Comparison of ENCODE assay signal across 16 cellular contexts in the genomic region with DNA sequence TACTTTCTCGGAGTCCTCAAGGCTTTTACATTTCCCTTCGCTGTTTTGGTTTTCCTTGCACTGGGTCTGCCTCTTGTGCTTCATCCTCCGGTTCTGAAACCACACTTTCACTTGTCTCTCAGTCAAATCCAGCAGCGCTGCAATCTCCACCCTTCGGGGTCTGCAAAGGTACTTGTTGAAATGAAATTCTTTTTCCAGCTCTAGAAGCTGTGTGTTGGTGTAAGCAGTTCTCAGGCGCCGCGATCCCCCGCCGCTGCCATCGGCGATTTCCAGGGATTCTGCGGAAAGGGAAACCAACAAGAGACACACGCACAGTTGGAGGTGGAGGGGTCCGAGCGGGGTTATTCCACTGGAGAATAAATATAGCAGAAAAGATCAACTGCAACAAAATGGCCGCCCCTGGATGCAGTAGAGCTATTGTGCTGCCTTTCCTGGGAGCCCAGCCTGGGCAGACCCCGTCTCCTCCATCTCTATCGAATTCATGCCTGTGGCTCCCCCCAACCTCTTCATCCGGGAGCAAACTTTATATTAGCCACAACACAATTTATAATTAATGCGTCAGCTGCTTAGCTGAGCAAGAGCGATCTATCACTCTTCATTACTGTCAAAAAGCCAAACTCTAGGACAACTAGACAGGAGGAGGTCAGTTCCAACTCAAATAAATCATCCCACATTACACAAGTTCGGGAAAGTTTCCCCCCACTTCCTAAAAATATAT. TPM values are rescaled to one million over a fixed set of nuclear protein-coding genes. Genes with fewer than 3 reads are reported as not detected.
DNase-seq lines count a peak whose midpoint lies in the region; ATAC-seq, FAIRE-seq and TF ChIP-seq lines count a peak whose summit lies in the region.
"Had no signal": no experiment of that assay in that cellular context is flagged by ENCODE, and none has a peak within 500 bp of the region (broad histone marks: within the 10 kb centered on the region; RNA-seq: fewer than 3 reads in every experiment).

No MANE protein-coding gene starts in this region.

- no peak for TF ChIP-seq POLR2A in H54 (IDR thresholded peaks at IDR 0.05; ENCODE audit: low read depth, low read length)

- H3K9me3 ChIP-seq in HUES6 (ENCODE audit: control insufficient read depth, insufficient read depth, low read depth, low read length) (no peaks in the 10 kb centered on the region), mammary epithelial cell (replicated peaks; ENCODE audit: insufficient read depth, low read length) (no peaks in the 10 kb centered on the region), small intestine (ENCODE audit: control insufficient read depth, low read depth) (no peaks in the 10 kb centered on the region)
- H3K9me3 ChIP-seq: Caco-2, heart right ventricle, MG63, SJCRH30 had no signal

- H3K27me3 ChIP-seq in HUES6 (ENCODE audit: control insufficient read depth, insufficient read depth, low read length) (peaks cover 100% of the 10 kb centered on the region), mammary epithelial cell (ENCODE audit: insufficient read depth, low read length) (no peaks in the 10 kb centered on the region), small intestine (ENCODE audit: control insufficient read depth in 2 of 2, insufficient read depth in 2 of 2, low read length in 2 of 2) (peaks cover 5 to 14% of the 10 kb centered on the region in 2 donors)
- H3K27me3 ChIP-seq: MG63, SJCRH30 had no signal

- H3K27ac ChIP-seq in HUES6 (ENCODE audit: low read depth, low read length) (no peak overlapping the region), mammary epithelial cell (ENCODE audit: insufficient read depth, low read depth, low read length) (peak overlapping the region; percentile 97), small intestine (ENCODE audit: low read depth in 1 of 2, low read length in 1 of 2) (peak overlapping the region; percentile 33 to 87)
- H3K27ac ChIP-seq: SJCRH30 had no signal

- H3K4me3 Mint-ChIP-seq in activated naive CD8-positive, alpha-beta T cell treated with anti-CD3 and anti-CD28 coated beads, Interleukin-2, amount 50 U/mL, for 24 hours = no peak overlapping the region

- H3K27me3 Mint-ChIP-seq in activated naive CD8-positive, alpha-beta T cell treated with anti-CD3 and anti-CD28 coated beads, Interleukin-2, amount 50 U/mL, for 24 hours = peaks cover 79% of the 10 kb centered on the region

- no peaks in the 10 kb centered on the region for H4K20me1 ChIP-seq in mammary epithelial cell (ENCODE audit: insufficient read depth, low read length)

- dilution Hi-C loops in mammary epithelial cell (cut with HindIII; ENCODE audit: low sequenced_read_pairs) = no loop called here

- H3K4me2 ChIP-seq in mammary epithelial cell (ENCODE audit: insufficient read depth, low read depth, low read length) = peak overlapping the region; percentile 87

- BruUV-seq in mammary epithelial cell (replicated peaks; lab: Mats Ljungman, UMichigan) = no TSS peak

- H3K9me3 Mint-ChIP-seq in activated naive CD8-positive, alpha-beta T cell treated with anti-CD3 and anti-CD28 coated beads, Interleukin-2, amount 50 U/mL, for 24 hours = no peaks in the 10 kb centered on the region

- H3K4me1 Mint-ChIP-seq in activated naive CD8-positive, alpha-beta T cell treated with anti-CD3 and anti-CD28 coated beads, Interleukin-2, amount 50 U/mL, for 24 hours = peaks cover 29% of the 10 kb centered on the region

- DNase-seq in mammary epithelial cell (peak; percentile 71), kidney tubule cell (ENCODE audit: low spot score) (peak; percentile 41), small intestine (no peak), midbrain (lab: John Stamatoyannopoulos, UW) (no peak), left colon (no peak), H54 (ENCODE audit: insufficient read length, low spot score) (no peak)
- no peak for DNase-seq in activated naive CD8-positive, alpha-beta T cell treated with anti-CD3 and anti-CD28 coated beads, Interleukin-2, amount 50 U/mL, for 24 hours
- DNase-seq: activated CD8-positive, alpha-beta memory T cell treated with anti-CD3 and anti-CD28 coated beads for 24 hours; Caco-2; heart right ventricle; MG63; NCI-H524; SJCRH30 had no signal

- in situ Hi-C loops in mammary epithelial cell (cut with MboI; ENCODE audit: low sequenced_read_pairs in 2 of 2) = loop anchor here in 1 of 2 donors (5.0 kb wide), 2 partner anchors 41 to 244 kb away; partner anchors contain the start of gene HOXA5

- peak overlapping the region; percentile 47 for H2AFZ ChIP-seq in mammary epithelial cell (ENCODE audit: low read depth, low read length)

- H3K36me3 ChIP-seq in HUES6 (ENCODE audit: control insufficient read depth, insufficient read depth, low read length) (no peaks in the 10 kb centered on the region), mammary epithelial cell (ENCODE audit: insufficient read depth, low read length) (no peaks in the 10 kb centered on the region), small intestine (ENCODE audit: control insufficient read depth in 2 of 2, insufficient read depth in 2 of 2, low read length in 2 of 2) (no peaks in the 10 kb centered on the region)
- H3K36me3 ChIP-seq: heart right ventricle had no signal

- ATAC-seq in activated naive CD8-positive, alpha-beta T cell treated with anti-CD3 and anti-CD28 coated beads, Interleukin-2, amount 50 U/mL, for 24 hours = no peak
- no peak for ATAC-seq in left colon
- ATAC-seq: heart right ventricle had no signal

- no peak overlapping the region for H3K27ac Mint-ChIP-seq in activated naive CD8-positive, alpha-beta T cell treated with anti-CD3 and anti-CD28 coated beads, Interleukin-2, amount 50 U/mL, for 24 hours

- under 1% methylated on average over 22 of the region's 23 CpGs for WGBS in mammary epithelial cell (ENCODE audit: low coverage, missing lambda C conversion rate)
- 39 to 49% (median 48%) methylated on average over 23 of the region's 23 CpGs for WGBS in small intestine, 3 donors

- intact Hi-C loops in mammary epithelial cell (cut with micrococcal nuclease) (loop anchor here (1.0 kb wide), 1 partner anchor 12 kb away; no protein-coding TSS in a partner anchor), left colon (cut with DNase I, micrococcal nuclease) (no loop called here)

- H3K36me3 Mint-ChIP-seq in activated naive CD8-positive, alpha-beta T cell treated with anti-CD3 and anti-CD28 coated beads, Interleukin-2, amount 50 U/mL, for 24 hours (ENCODE audit: low read depth) = peaks cover 6% of the 10 kb centered on the region

- H3K79me2 ChIP-seq in mammary epithelial cell (ENCODE audit: insufficient read depth, low read length) = peaks cover 92% of the 10 kb centered on the region

- TF ChIP-seq CTCF in mammary epithelial cell (conservative IDR thresholded peaks at IDR 0.05 in 1 of 2, IDR thresholded peaks at IDR 0.05 in 1 of 2; ENCODE audit: extremely low read depth in 1 of 2, insufficient read depth in 1 of 2, low read depth in 1 of 2, low read length in 2 of 2) = no peak

- H3K4me3 ChIP-seq in HUES6 (ENCODE audit: low read depth, low read length) = peak overlapping the region; percentile 51
- H3K4me3 ChIP-seq in mammary epithelial cell (replicated peaks in 1 of 3; ENCODE audit: insufficient read depth in 1 of 3, low read depth in 2 of 3, low read length in 3 of 3) = peak overlapping the region; percentile 50 to 82 (median 57)
- peak overlapping the region in 1 of 2 donors; percentile 4 for H3K4me3 ChIP-seq in small intestine (ENCODE audit: low read depth in 1 of 2, low read length in 2 of 2)
- H3K4me3 ChIP-seq: MG63, SJCRH30 had no signal

- FAIRE-seq in small intestine (lab: Jason Lieb, UNC) = no peak
- no peak for FAIRE-seq in H54 (lab: Jason Lieb, UNC)
- FAIRE-seq: bronchial epithelial cell, GM12892 had no signal

- peaks cover 47% of the 10 kb centered on the region for H3K4me1 ChIP-seq in HUES6 (ENCODE audit: control insufficient read depth, insufficient read depth, low read length)
- peaks cover 53% of the 10 kb centered on the region for H3K4me1 ChIP-seq in mammary epithelial cell (ENCODE audit: insufficient read depth, low read length)
- peaks cover 2% of the 10 kb centered on the region in 2 donors for H3K4me1 ChIP-seq in small intestine (ENCODE audit: control insufficient read depth in 2 of 2, insufficient read depth in 1 of 2, low read depth in 1 of 2, low read length in 1 of 2)
- H3K4me1 ChIP-seq: SJCRH30 had no signal

- CTCF ChIA-PET in mammary epithelial cell (lab: Charles Lee; ENCODE audit: low non-redundant PET) = no interaction called here

- H3K9ac ChIP-seq in HUES6 (ENCODE audit: low read length) (peak overlapping the region; percentile 39), mammary epithelial cell (ENCODE audit: insufficient read depth, low read length) (peak overlapping the region; percentile 97)

RNA-seq across cellular contexts. Expression of gene HOXA2, which starts 1.1 kb away (rescaled TPM):
- total RNA-seq in mammary epithelial cell = 1 to 10 TPM in 1 of 2 donors, under 1 TPM in 1; 0.50 to 1.5 TPM
- polyA plus RNA-seq in mammary epithelial cell = 1.3 TPM
- polyA minus RNA-seq in mammary epithelial cell = 1.3 TPM
- polyA plus RNA-seq in small intestine = under 1 TPM in 1 of 3 donors, not detected in 2; 0.97 TPM
- 1 to 10 TPM; 2.7 to 3.2 TPM for total RNA-seq in left colon
- total RNA-seq: bronchial epithelial cell had no signal

RNA-seq across cellular contexts. Expression of gene HOXA1, which starts 5.5 kb away (rescaled TPM):
- total RNA-seq in mammary epithelial cell = 1 to 10 TPM; 2.5 to 9.4 TPM
- 6.0 TPM for polyA plus RNA-seq in mammary epithelial cell
- polyA minus RNA-seq in mammary epithelial cell = 14.9 TPM
- polyA plus RNA-seq in small intestine = under 1 TPM in 2 of 3 donors, not detected in 1; 0.49 to 0.81 TPM
- 1 to 10 TPM; 2.4 to 3.0 TPM for total RNA-seq in left colon

RNA-seq across cellular contexts. Expression of gene HOXA4, which starts 29.2 kb away (rescaled TPM):
- total RNA-seq in mammary epithelial cell (1 to 10 TPM in 1 of 2 donors, not detected in 1; 1.5 TPM), left colon (1 to 10 TPM; 4.5 to 5.1 TPM)
- polyA plus RNA-seq in mammary epithelial cell (1.8 TPM), small intestine (1 to 10 TPM in 2 of 3 donors, not detected in 1; 2.4 to 7.9 TPM)
- 9.3 TPM for polyA minus RNA-seq in mammary epithelial cell
- total RNA-seq: bronchial epithelial cell had no signal

RNA-seq across cellular contexts. Expression of gene HOXA5, which starts 42.1 kb away (rescaled TPM):
- 10 to 100 TPM in 1 of 2 donors, 1 to 10 TPM in 1; 9.1 to 11.0 TPM for total RNA-seq in mammary epithelial cell
- 8.6 TPM for polyA plus RNA-seq in mammary epithelial cell
- polyA minus RNA-seq in mammary epithelial cell = 4.3 TPM
- polyA plus RNA-seq in small intestine = 1 to 10 TPM in 2 of 3 donors, under 1 TPM in 1; 0.45 to 7.7 (median 2.4) TPM
- 10 to 100 TPM; 13.0 to 16.2 TPM for total RNA-seq in left colon
- total RNA-seq: bronchial epithelial cell had no signal

RNA-seq across cellular contexts. Expression of gene HOXA6, which starts 46.2 kb away (rescaled TPM):
- total RNA-seq in mammary epithelial cell (1 to 10 TPM; 3.1 to 4.7 TPM), left colon (10 to 100 TPM; 20.0 to 21.2 TPM)
- polyA plus RNA-seq in mammary epithelial cell (0.71 TPM), small intestine (under 1 TPM in 2 of 3 donors, not detected in 1; 0.46 to 0.81 TPM)
- 1.1 TPM for polyA minus RNA-seq in mammary epithelial cell
- total RNA-seq: heart right ventricle had no signal
- polyA plus RNA-seq: heart right ventricle had no signal

Comparison
In these comparisons a context has a peak if more than half of its experiments do, and no peak if none do; other contexts are left out.
1. DNase-seq: peak in mammary epithelial cell (single experiment) and kidney tubule cell (single experiment); none in small intestine (single experiment), midbrain (single experiment), activated naive CD8-positive, alpha-beta T cell treated with anti-CD3 and anti-CD28 coated beads, Interleukin-2, amount 50 U/mL, for 24 hours (single experiment), left colon (0 of 2) and H54 (single experiment).